Comparison of ENCODE assay signal across 10 cellular contexts in genomic region chr2:152432206-152432653, GRCh38.
DNase-seq lines count a peak whose midpoint lies in the region; ATAC-seq and TF ChIP-seq lines count a peak whose summit lies in the region.
"Had no signal": no experiment of that assay in that cellular context is flagged by ENCODE, and none has a peak within 500 bp of the region (broad histone marks: within the 10 kb centered on the region; RNA-seq: fewer than 3 reads in every experiment).

No MANE protein-coding gene starts in this region.

- H3K4me1 Mint-ChIP-seq in nephron progenitor cell, result peaks cover 56% of the 10 kb centered on the region

- DNase-seq in Caki2 (ENCODE audit: low read depth), result peak; percentile 39
- DNase-seq in NCI-H69 (lab: John Stamatoyannopoulos, UW), result peak; percentile 51
- peak; percentile 26 for DNase-seq in epidermal melanocyte (ENCODE audit: insufficient read length, low spot score)
- DNase-seq in nephron progenitor cell, result no peak
- DNase-seq in putamen (ENCODE audit: low spot score), result no peak
- no peak for DNase-seq in NCI-H2107 treated with DMSO at 0.1 percent for 48 hours (lab: John Stamatoyannopoulos, UW; ENCODE audit: unreplicated experiment)
- DNase-seq in middle frontal gyrus (ENCODE audit: extremely low spot score, low spot score), result no peak
- DNase-seq: NCI-H1092 treated with DMSO at 0.1 percent for 48 hours; stimulated activated CD4-positive, alpha-beta T cell treated with anti-CD3 and anti-CD28 coated beads, Interleukin-12 subunit alpha, Interleukin-12 subunit beta, amount 100 ng/mL, for 4 hours had no signal

- H3K4me3 Mint-ChIP-seq in nephron progenitor cell, result peak overlapping the region; percentile 31

- H3K27ac Mint-ChIP-seq in nephron progenitor cell, result peak overlapping the region; percentile 96

- in situ Hi-C loops in Caki2 (cut with HindIII; ENCODE audit: low pct_unique_long_range_greater_than_20kb, low sequenced_read_pairs), result no loop called here

- H3K9me3 Mint-ChIP-seq in nephron progenitor cell, result no peaks in the 10 kb centered on the region

- no peak for ATAC-seq in HG03139 (IDR thresholded peaks at IDR 0.05; ENCODE audit: unreplicated experiment)

- no peaks in the 10 kb centered on the region for H3K27me3 Mint-ChIP-seq in nephron progenitor cell (ENCODE audit: low read depth, poor library complexity)

- TF ChIP-seq CTCF in nephron progenitor cell (IDR thresholded peaks at IDR 0.05), result no peak

- no peaks in the 10 kb centered on the region for H3K36me3 Mint-ChIP-seq in nephron progenitor cell (ENCODE audit: low read depth)

Comparison
In these comparisons a context has a peak if more than half of its experiments do, and no peak if none do; other contexts are left out.
1. DNase-seq: peak in Caki2 (single experiment), NCI-H69 (single experiment) and epidermal melanocyte (single experiment); none in nephron progenitor cell (single experiment), putamen (single experiment), NCI-H2107 treated with DMSO at 0.1 percent for 48 hours (single experiment) and middle frontal gyrus (single experiment).